ENCODE assay signal across 22 cellular contexts in genomic region chr1:84348240-84348555, GRCh38. TPM values are rescaled to one million over a fixed set of nuclear protein-coding genes. Genes with fewer than 3 reads are reported as not detected.
DNase-seq lines count a peak whose midpoint lies in the region; ATAC-seq and TF ChIP-seq lines count a peak whose summit lies in the region.
"Had no signal": no experiment of that assay in that cellular context is flagged by ENCODE, and none has a peak within 500 bp of the region (broad histone marks: within the 10 kb centered on the region; RNA-seq: fewer than 3 reads in every experiment).

No MANE protein-coding gene starts in this region.

- H3K4me1 ChIP-seq in breast epithelium = no peaks in the 10 kb centered on the region
- H3K4me1 ChIP-seq in uterus = no peaks in the 10 kb centered on the region

- H3K4me3 ChIP-seq in NB4 (ENCODE audit: low read depth, low read length) = no peak overlapping the region
- no peak overlapping the region for H3K4me3 ChIP-seq in breast epithelium
- H3K4me3 ChIP-seq in neural cell (ENCODE audit: low read length) = no peak overlapping the region
- H3K4me3 ChIP-seq in uterus = no peak overlapping the region
- H3K4me3 ChIP-seq: GM12878, neural progenitor cell had no signal

- H3K9me2 ChIP-seq in neural cell (ENCODE audit: insufficient read depth, low read length) = no peaks in the 10 kb centered on the region

- H3K27ac ChIP-seq in breast epithelium (peak overlapping the region; percentile 26 to 30), neural cell (ENCODE audit: low read length) (peak overlapping the region; percentile 88), uterus (peak overlapping the region in 1 of 2 donors; percentile 60)
- H3K27ac ChIP-seq: HL-60, neural progenitor cell had no signal

- no peak for TF ChIP-seq EP300 in neural cell (conservative IDR thresholded peaks at IDR 0.05; ENCODE audit: poor library complexity, severe bottlenecking)

- TF ChIP-seq POLR2A in NB4 (IDR thresholded peaks at IDR 0.05; ENCODE audit: extremely low read depth, insufficient read length) (no peak), breast epithelium (IDR thresholded peaks at IDR 0.05) (no peak), uterus (IDR thresholded peaks at IDR 0.05) (no peak)

- H2AFZ ChIP-seq in neural cell (ENCODE audit: low read depth, low read length) = no peak overlapping the region
- H2AFZ ChIP-seq: neural progenitor cell had no signal

- no peak for TF ChIP-seq RAD21 in neural cell (conservative IDR thresholded peaks at IDR 0.05)

- H3F3A ChIP-seq in neural cell (ENCODE audit: insufficient read depth, low read length, poor library complexity, severe bottlenecking) = peaks cover 3% of the 10 kb centered on the region

- H3K27me3 ChIP-seq in breast epithelium = no peaks in the 10 kb centered on the region
- no peaks in the 10 kb centered on the region for H3K27me3 ChIP-seq in neural cell (ENCODE audit: insufficient read depth, low read depth, low read length)
- H3K27me3 ChIP-seq in uterus = no peaks in the 10 kb centered on the region
- H3K27me3 ChIP-seq: BE2C, neural progenitor cell had no signal

- no peak overlapping the region for H3K4me2 ChIP-seq in neural cell (ENCODE audit: low read length)
- H3K4me2 ChIP-seq: neural progenitor cell had no signal

- no peak overlapping the region for H3K9ac ChIP-seq in neural cell (ENCODE audit: low read length)
- H3K9ac ChIP-seq: neural progenitor cell had no signal

- H3K36me3 ChIP-seq in breast epithelium (no peaks in the 10 kb centered on the region), neural cell (ENCODE audit: insufficient read depth, low read length) (no peaks in the 10 kb centered on the region), uterus (no peaks in the 10 kb centered on the region)
- H3K36me3 ChIP-seq: BE2C, neural progenitor cell had no signal

- DNase-seq in NB4 (ENCODE audit: low read depth) (peak; percentile 51), breast epithelium (ENCODE audit: low spot score in 2 of 2) (no peak), uterus (peak; percentile 26 to 34), RKO (ENCODE audit: low spot score) (no peak)
- DNase-seq: activated T-cell treated with anti-CD3 and anti-CD28 coated beads, Interleukin-2, amount 50 U/mL, for 1 hour; BE2C; Calu3; glutamatergic neuron; KG1; NCI-H1105 treated with DMSO at 0.1 percent for 48 hours; NCI-H2171 treated with DMSO at 0.1 percent for 48 hours; stimulated activated CD4-positive, alpha-beta T cell treated with anti-CD3 and anti-CD28 coated beads, Interleukin-4, amount 100 ng/mL, for 1 hour had no signal

- TF ChIP-seq CTCF in NB4 (IDR thresholded peaks at IDR 0.05; ENCODE audit: low read depth, low read length) (no peak), breast epithelium (IDR thresholded peaks at IDR 0.05) (no peak), neural cell (IDR thresholded peaks at IDR 0.05; ENCODE audit: poor library complexity, severe bottlenecking) (no peak), uterus (IDR thresholded peaks at IDR 0.05) (no peak)

- ATAC-seq in HG03342 (IDR thresholded peaks at IDR 0.05; ENCODE audit: unreplicated experiment) = no peak
- ATAC-seq in GM19351 (IDR thresholded peaks at IDR 0.05; ENCODE audit: unreplicated experiment) = no peak
- ATAC-seq: activated naive CD4-positive, alpha-beta T cell treated with anti-CD3 and anti-CD28 coated beads, Interleukin-2, amount 50 U/mL, for 72 hours; GM12878 had no signal

- H4K20me1 ChIP-seq in neural cell (ENCODE audit: insufficient read depth) = no peaks in the 10 kb centered on the region

- H3K9me3 ChIP-seq in breast epithelium (no peaks in the 10 kb centered on the region), neural cell (ENCODE audit: low read length) (no peaks in the 10 kb centered on the region), uterus (no peaks in the 10 kb centered on the region)
- H3K9me3 ChIP-seq: BE2C had no signal

- intact Hi-C loops in breast epithelium (cut with DNase I; ENCODE audit: low total_unique reads) (no loop called here), uterus (cut with DNase I; ENCODE audit: low total_unique reads) (no loop called here)

- no peaks in the 10 kb centered on the region for H3K79me2 ChIP-seq in neural cell (replicated peaks; ENCODE audit: insufficient read depth, low read length)

TF ChIP-seq in neural cell, 6 proteins besides CTCF, POLR2A, EP300 and RAD21:
- TF ChIP-seq REST (IDR thresholded peaks at IDR 0.05; ENCODE audit: borderline replicate concordance) (no peak), MXI1 (conservative IDR thresholded peaks at IDR 0.05; ENCODE audit: poor library complexity, severe bottlenecking) (no peak), EZH2 (IDR thresholded peaks at IDR 0.05; ENCODE audit: borderline replicate concordance, insufficient read depth, low read length, poor library complexity, severe bottlenecking) (no peak), TAF1 (IDR thresholded peaks at IDR 0.05; ENCODE audit: low read depth) (no peak), SMC3 (conservative IDR thresholded peaks at IDR 0.05; ENCODE audit: poor library complexity) (no peak), POLR2AphosphoS5 (IDR thresholded peaks at IDR 0.05) (no peak)

RNA-seq across cellular contexts. Expression of gene SAMD13, which starts 46.7 kb away (rescaled TPM):
- total RNA-seq in breast epithelium (1 to 10 TPM; 2.1 to 3.1 (median 2.6) TPM), uterus (1 to 10 TPM in 2 of 4 donors, under 1 TPM in 1, not detected in 1; 0.77 to 5.7 (median 1.8) TPM)
- 14.9 and 20.0 TPM in 2 replicates for polyA plus RNA-seq in neural cell
- polyA minus RNA-seq in neural cell = 7.1 and 8.1 TPM in 2 replicates

RNA-seq across cellular contexts. Expression of gene DNASE2B, which starts 50.1 kb away (rescaled TPM):
- total RNA-seq in breast epithelium (1 to 10 TPM in 2 of 3 donors, not detected in 1; 1.3 to 7.2 TPM), uterus (not detected)
- 26.1 and 27.9 TPM in 2 replicates for polyA plus RNA-seq in neural cell
- 11.9 and 16.8 TPM in 2 replicates for polyA minus RNA-seq in neural cell
- total RNA-seq: activated naive CD4-positive, alpha-beta T cell treated with anti-CD3 and anti-CD28 coated beads, Interleukin-2, amount 50 U/mL, for 72 hours; Calu3; dermis microvascular lymphatic vessel endothelial cell; epithelial cell of proximal tubule; GM12878; temporal lobe had no signal
- polyA plus RNA-seq: GM12878 had no signal

Comparison
In these comparisons a context has a peak if more than half of its experiments do, and no peak if none do; other contexts are left out.
1. DNase-seq: peak in NB4 (single experiment) and uterus (2 of 2); none in breast epithelium (0 of 2) and RKO (single experiment).